Comparison of ENCODE assay signal across 10 cellular contexts in genomic region chr11:44860967-44861828, GRCh38.
DNase-seq lines count a peak whose midpoint lies in the region; ATAC-seq and TF ChIP-seq lines count a peak whose summit lies in the region.
"Had no signal": no experiment of that assay in that cellular context is flagged by ENCODE, and none has a peak within 500 bp of the region (broad histone marks: within the 10 kb centered on the region; RNA-seq: fewer than 3 reads in every experiment).

No MANE protein-coding gene starts in this region.

- H4K20me1 ChIP-seq in GM23248 (ENCODE audit: insufficient read depth), result no peaks in the 10 kb centered on the region

- TF ChIP-seq EP300 in sigmoid colon (IDR thresholded peaks at IDR 0.05), result no peak

- no peaks in the 10 kb centered on the region for H3F3A ChIP-seq in GM23248 (ENCODE audit: insufficient read depth)

- H3K9me3 ChIP-seq in GM23248 (ENCODE audit: low read depth) (no peaks in the 10 kb centered on the region), RWPE2 (ENCODE audit: severe bottlenecking) (no peaks in the 10 kb centered on the region), iPS-18a (ENCODE audit: control insufficient read depth, low read depth, low read length) (no peaks in the 10 kb centered on the region), sigmoid colon (no peaks in the 10 kb centered on the region)
- H3K9me3 ChIP-seq: Peyer's patch, upper lobe of left lung had no signal

- H3K9ac ChIP-seq in GM23248 (peak overlapping the region; percentile 64; the same call in 1 of the 2 replicates), iPS-18a (ENCODE audit: low read length) (peak overlapping the region; percentile 33)

- intact Hi-C loops in sigmoid colon (cut with DNase I), result no loop called here

- 0 out of 2 replicates have a peak overlapping the region, but pooled peaks have one; percentile 51 for H2AFZ ChIP-seq in GM23248

- H3K27me3 ChIP-seq in GM23248 (replicated peaks; ENCODE audit: insufficient read depth) (no peaks in the 10 kb centered on the region; the same call in 1 of the 2 replicates), RWPE2 (ENCODE audit: insufficient read depth, poor library complexity, severe bottlenecking) (no peaks in the 10 kb centered on the region), iPS-18a (ENCODE audit: control insufficient read depth, insufficient read depth, low read length) (no peaks in the 10 kb centered on the region), sigmoid colon (no peaks in the 10 kb centered on the region)
- H3K27me3 ChIP-seq: Peyer's patch, upper lobe of left lung had no signal

- WGBS in GM23248 (ENCODE audit: low coverage in 1 of 2, low lambda C conversion rate in 2 of 2, missing lambda C conversion rate in 2 of 2), 2 experiments, result 84 to 91% methylated on average over 13 to 21 of the region's 21 CpGs
- 90% methylated on average over 21 of the region's 21 CpGs for WGBS in sigmoid colon, 2 donors

- in situ Hi-C loops in GM23248 (cut with MboI), result no loop called here

- TF ChIP-seq CTCF in RWPE2 (IDR thresholded peaks at IDR 0.05; ENCODE audit: poor library complexity, severe bottlenecking), result no peak
- no peak for TF ChIP-seq CTCF in sigmoid colon (IDR thresholded peaks at IDR 0.05)

- H3K36me3 ChIP-seq in GM23248 (ENCODE audit: low read depth), result no peaks in the 10 kb centered on the region
- H3K36me3 ChIP-seq in RWPE2 (ENCODE audit: low read depth), result no peaks in the 10 kb centered on the region
- no peaks in the 10 kb centered on the region for H3K36me3 ChIP-seq in iPS-18a (ENCODE audit: control insufficient read depth, low read depth, low read length)
- no peaks in the 10 kb centered on the region for H3K36me3 ChIP-seq in sigmoid colon
- H3K36me3 ChIP-seq: Peyer's patch, upper lobe of left lung had no signal

- no peaks in the 10 kb centered on the region for H3K9me2 ChIP-seq in GM23248 (ENCODE audit: insufficient read depth)

- H3K27ac ChIP-seq in GM23248, result no peak overlapping the region
- H3K27ac ChIP-seq in RWPE2 (ENCODE audit: poor library complexity, severe bottlenecking), result peak overlapping the region; percentile 59
- no peak overlapping the region for H3K27ac ChIP-seq in iPS-18a (ENCODE audit: low read length)
- peak overlapping the region; percentile 91 to 97 (median 95) for H3K27ac ChIP-seq in sigmoid colon

- H3K79me2 ChIP-seq in GM23248 (ENCODE audit: insufficient read depth), result no peaks in the 10 kb centered on the region

- H3K4me1 ChIP-seq in GM23248 (ENCODE audit: insufficient read depth), result peaks cover 14% of the 10 kb centered on the region
- peaks cover 13% of the 10 kb centered on the region for H3K4me1 ChIP-seq in RWPE2 (ENCODE audit: insufficient read depth, poor library complexity, severe bottlenecking)
- peaks cover 56% of the 10 kb centered on the region for H3K4me1 ChIP-seq in iPS-18a (ENCODE audit: control insufficient read depth, low read depth, low read length)
- peaks cover 0 to 88% (median 68%) of the 10 kb centered on the region in 4 donors for H3K4me1 ChIP-seq in sigmoid colon

- H3K4me2 ChIP-seq in GM23248 (ENCODE audit: unreplicated experiment), result peak overlapping the region; percentile 81

- no peak for DNase-seq in GM23248
- no peak for DNase-seq in RWPE2 (ENCODE audit: low spot score)
- DNase-seq in sigmoid colon, result peak; percentile 63
- no peak for DNase-seq in NCI-H82 treated with DMSO at 0.1 percent for 48 hours (lab: John Stamatoyannopoulos, UW; ENCODE audit: unreplicated experiment)
- no peak for DNase-seq in SKM-1 (lab: John Stamatoyannopoulos, UW; ENCODE audit: unreplicated experiment)
- no peak for DNase-seq in HUDEP-2 (lab: John Stamatoyannopoulos, UW; ENCODE audit: unreplicated experiment in 76 of 76)

- TF ChIP-seq POLR2A in sigmoid colon (IDR thresholded peaks at IDR 0.05), result no peak

- H3K4me3 ChIP-seq in GM23248, result no peak overlapping the region
- H3K4me3 ChIP-seq in RWPE2 (ENCODE audit: severe bottlenecking), result no peak overlapping the region
- H3K4me3 ChIP-seq in iPS-18a (ENCODE audit: low read length), result no peak overlapping the region
- H3K4me3 ChIP-seq in sigmoid colon, result no peak overlapping the region
- H3K4me3 ChIP-seq: Peyer's patch, upper lobe of left lung had no signal

- ATAC-seq in RWPE2 (ENCODE audit: low read depth), result no peak
- ATAC-seq in HG03108 (IDR thresholded peaks at IDR 0.05; ENCODE audit: unreplicated experiment), result no peak

Comparison
In these comparisons a context has a peak if more than half of its experiments do, and no peak if none do; other contexts are left out.
1. H3K27ac ChIP-seq: peak in RWPE2 (single experiment) and sigmoid colon (4 of 4); none in GM23248 (single experiment) and iPS-18a (single experiment).